ENCODE assay signal across 30 cellular contexts in genomic region chr16:23624092-23624491, GRCh38. TPM values are rescaled to one million over a fixed set of nuclear protein-coding genes. Genes with fewer than 3 reads are reported as not detected.
"Had no signal": no experiment of that assay in that cellular context is flagged by ENCODE, and none has a peak within 500 bp of the region (broad histone marks: within the 10 kb centered on the region; RNA-seq: fewer than 3 reads in every experiment).

No MANE protein-coding gene starts in this region.

- H3K27ac ChIP-seq: neutrophil, pancreas, psoas muscle, skin epidermis, spleen, suprapubic skin, testis, tibial artery, transverse colon, upper lobe of right lung, uterus had no signal

- H3K36me3 ChIP-seq: uterus had no signal

- H3K27ac Mint-ChIP-seq: natural killer cell treated with Interleukin-12 subunit alpha and Interleukin-12 subunit beta and Interleukin-15 and Interleukin-18, amount 100 ng/mL, for 72 hours; nephron progenitor cell; stimulated activated memory B cell treated with anti-CD40 and anti-IgM and Interleukin-4, amounts not matched to agents 10 μg/mL and 1 μg/mL and 100 μg/mL, for 72 hours; type B pancreatic cell had no signal

- H3K27me3 Mint-ChIP-seq: naive thymus-derived CD8-positive, alpha-beta T cell; natural killer cell treated with Interleukin-12 subunit alpha and Interleukin-12 subunit beta and Interleukin-15 and Interleukin-18, amount 100 ng/mL, for 72 hours; stimulated activated memory B cell treated with anti-CD40 and anti-IgM and Interleukin-4, amounts not matched to agents 10 μg/mL and 1 μg/mL and 100 μg/mL, for 72 hours; stimulated activated naive CD8-positive, alpha-beta T cell treated with anti-CD3 and anti-CD28 coated beads, Interleukin-15, amount 100 ng/mL, for 72 hours; type B pancreatic cell had no signal

- H3K4me2 ChIP-seq: smooth muscle cell had no signal

- H3K27me3 ChIP-seq: neutrophil, pancreas, spleen, suprapubic skin, testis, tibial artery, transverse colon, upper lobe of right lung, uterus had no signal

- H3K4me3 ChIP-seq: pancreas, psoas muscle, skin epidermis, smooth muscle cell, spleen, suprapubic skin, testis, tibial artery, transverse colon, upper lobe of right lung, uterus had no signal

- ATAC-seq: naive thymus-derived CD8-positive, alpha-beta T cell; natural killer cell treated with Interleukin-12 subunit alpha and Interleukin-12 subunit beta and Interleukin-15 and Interleukin-18, amount 100 ng/mL, for 72 hours; pancreas; psoas muscle; right cardiac atrium; sciatic nerve; stimulated activated memory B cell treated with anti-CD40 and anti-IgM and Interleukin-4, amounts not matched to agents 10 μg/mL and 1 μg/mL and 100 μg/mL, for 72 hours; stimulated activated naive CD8-positive, alpha-beta T cell treated with anti-CD3 and anti-CD28 coated beads, Interleukin-15, amount 100 ng/mL, for 72 hours; stimulated activated naive CD8-positive, alpha-beta T cell treated with anti-CD3 and anti-CD28 coated beads, Interleukin-15, Interleukin-2, amounts not matched to agents 100 U/mL and 50 U/mL, for 24 hours; upper lobe of right lung had no signal

- DNase-seq: naive thymus-derived CD8-positive, alpha-beta T cell; nephron progenitor cell; nucleus accumbens; pancreas; psoas muscle; right cardiac atrium; spleen; stimulated activated CD4-positive, alpha-beta T cell treated with anti-CD3 and anti-CD28 coated beads, Interleukin-12 subunit alpha, Interleukin-12 subunit beta, amount 100 ng/mL, for 4 hours; stimulated activated CD4-positive, alpha-beta T cell treated with anti-CD3 and anti-CD28 coated beads, Interleukin-1b, Interleukin-23, amount 100 ng/mL, for 48 hours; stimulated activated CD4-positive, alpha-beta T cell treated with anti-CD3 and anti-CD28 coated beads, Interleukin-4, amount 100 ng/mL, for 1 hour; stimulated activated CD4-positive, alpha-beta T cell treated with anti-CD3 and anti-CD28 coated beads, Interleukin-4, amount 100 ng/mL, for 4 hours; stimulated activated CD8-positive, alpha-beta memory T cell treated with anti-CD3 and anti-CD28 coated beads, Interleukin-4, amount 100 ng/mL, for 48 hours; stimulated activated naive CD4-positive, alpha-beta T cell; stimulated activated naive CD8-positive, alpha-beta T cell treated with anti-CD3 and anti-CD28 coated beads, Interleukin-15, amount 100 ng/mL, for 72 hours; stimulated activated naive CD8-positive, alpha-beta T cell treated with anti-CD3 and anti-CD28 coated beads, Interleukin-15, Interleukin-2, amounts not matched to agents 100 U/mL and 50 U/mL, for 24 hours; substantia nigra; testis; tibial artery; transverse colon; upper lobe of right lung; uterus had no signal

- H3K4me1 Mint-ChIP-seq: naive thymus-derived CD8-positive, alpha-beta T cell; nephron progenitor cell; neural crest cell; stimulated activated memory B cell treated with anti-CD40 and anti-IgM and Interleukin-4, amounts not matched to agents 10 μg/mL and 1 μg/mL and 100 μg/mL, for 72 hours; stimulated activated naive CD8-positive, alpha-beta T cell treated with anti-CD3 and anti-CD28 coated beads, Interleukin-15, amount 100 ng/mL, for 72 hours had no signal

- H3K9me3 ChIP-seq: neutrophil, pancreas, psoas muscle, spleen, suprapubic skin, testis, tibial artery, transverse colon, upper lobe of right lung, uterus had no signal

- FAIRE-seq: pancreas had no signal

- H3K9me3 Mint-ChIP-seq: naive thymus-derived CD8-positive, alpha-beta T cell; natural killer cell treated with Interleukin-12 subunit alpha and Interleukin-12 subunit beta and Interleukin-15 and Interleukin-18, amount 100 ng/mL, for 72 hours; nephron progenitor cell; neural crest cell; stimulated activated memory B cell treated with anti-CD40 and anti-IgM and Interleukin-4, amounts not matched to agents 10 μg/mL and 1 μg/mL and 100 μg/mL, for 72 hours; stimulated activated naive CD8-positive, alpha-beta T cell treated with anti-CD3 and anti-CD28 coated beads, Interleukin-15, amount 100 ng/mL, for 72 hours; type B pancreatic cell had no signal

- H3K4me3 Mint-ChIP-seq: naive thymus-derived CD8-positive, alpha-beta T cell; natural killer cell treated with Interleukin-12 subunit alpha and Interleukin-12 subunit beta and Interleukin-15 and Interleukin-18, amount 100 ng/mL, for 72 hours; nephron progenitor cell; neural crest cell; stimulated activated memory B cell treated with anti-CD40 and anti-IgM and Interleukin-4, amounts not matched to agents 10 μg/mL and 1 μg/mL and 100 μg/mL, for 72 hours; stimulated activated naive CD8-positive, alpha-beta T cell treated with anti-CD3 and anti-CD28 coated beads, Interleukin-15, amount 100 ng/mL, for 72 hours; type B pancreatic cell had no signal

- H3K4me1 ChIP-seq: pancreas, psoas muscle, spleen, suprapubic skin, testis, tibial artery, transverse colon, upper lobe of right lung, uterus had no signal

RNA-seq across cellular contexts. Expression of gene PLK1, which starts 54.6 kb away (rescaled TPM):
- polyA plus RNA-seq: naive thymus-derived CD8-positive, alpha-beta T cell had no signal
